12 cellular contexts compared by ENCODE assay signal in the genomic region with DNA sequence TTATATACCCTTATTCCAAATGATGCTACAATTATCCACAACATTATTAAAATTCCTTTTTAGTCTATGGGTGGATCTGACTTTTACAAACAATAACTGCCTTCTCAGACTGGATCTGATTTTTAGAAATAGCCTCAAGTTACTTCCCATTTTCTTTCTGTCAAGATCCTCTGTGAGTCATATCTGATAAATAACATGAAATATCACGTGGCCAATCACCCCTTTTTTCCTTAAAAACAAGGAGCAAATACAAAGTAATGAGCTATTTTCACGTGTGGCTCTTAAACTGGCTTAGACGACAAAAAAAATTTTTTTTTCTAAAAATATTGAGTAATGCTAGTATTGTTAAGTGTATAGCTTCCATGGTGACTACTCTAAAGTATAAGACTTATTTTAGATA. TPM values are rescaled to one million over a fixed set of nuclear protein-coding genes. Genes with fewer than 3 reads are reported as not detected.
DNase-seq lines count a peak whose midpoint lies in the region; ATAC-seq and TF ChIP-seq lines count a peak whose summit lies in the region.
"Had no signal": no experiment of that assay in that cellular context is flagged by ENCODE, and none has a peak within 500 bp of the region (broad histone marks: within the 10 kb centered on the region; RNA-seq: fewer than 3 reads in every experiment).

No MANE protein-coding gene starts in this region.

- H3K4me3 Mint-ChIP-seq in activated B cell treated with CpG ODN at 0.5 μM for 24 hours (peak overlapping the region; percentile 20), memory B cell (no peak overlapping the region)

- H3K4me1 Mint-ChIP-seq in activated B cell treated with CpG ODN at 0.5 μM for 24 hours (peaks cover 84% of the 10 kb centered on the region), memory B cell (peaks cover 52% of the 10 kb centered on the region)

- no peaks in the 10 kb centered on the region for H3K9me3 Mint-ChIP-seq in activated B cell treated with CpG ODN at 0.5 μM for 24 hours
- no peaks in the 10 kb centered on the region for H3K9me3 Mint-ChIP-seq in memory B cell
- H3K9me3 Mint-ChIP-seq: CD4-positive, alpha-beta memory T cell had no signal

- CTCF ChIA-PET in activated B cell treated with CpG ODN at 0.5 μM for 24 hours (lab: Charles Lee), result no interaction called here

- POLR2A ChIA-PET in activated B cell treated with CpG ODN at 0.5 μM for 24 hours (lab: Charles Lee), result interaction anchor here (0.8 to 0.9 kb wide), 2 partner anchors 48 to 190 kb away, joined by 4 to 5 read pairs; no protein-coding TSS in a partner anchor

- intact Hi-C loops in activated B cell treated with CpG ODN at 0.5 μM for 24 hours (cut with micrococcal nuclease), result no loop called here

- peak overlapping the region; percentile 54 for H3K27ac Mint-ChIP-seq in activated B cell treated with CpG ODN at 0.5 μM for 24 hours
- peak overlapping the region; percentile 42 for H3K27ac Mint-ChIP-seq in memory B cell

- H3K27me3 Mint-ChIP-seq in activated B cell treated with CpG ODN at 0.5 μM for 24 hours (no peaks in the 10 kb centered on the region), memory B cell (no peaks in the 10 kb centered on the region)
- H3K27me3 Mint-ChIP-seq: CD4-positive, alpha-beta memory T cell had no signal

- no peak for ATAC-seq in activated B cell treated with CpG ODN at 0.5 μM for 24 hours (ENCODE audit: low read depth)
- ATAC-seq in memory B cell (ENCODE audit: low read depth), result no peak
- no peak for ATAC-seq in HG02571 (IDR thresholded peaks at IDR 0.05; ENCODE audit: unreplicated experiment)
- ATAC-seq in HG03135 (IDR thresholded peaks at IDR 0.05; ENCODE audit: unreplicated experiment), result no peak

- H3K36me3 Mint-ChIP-seq in activated B cell treated with CpG ODN at 0.5 μM for 24 hours (ENCODE audit: low read depth) (peaks cover 53% of the 10 kb centered on the region), memory B cell (peaks cover 12% of the 10 kb centered on the region)

- DNase-seq in CD1c-positive myeloid dendritic cell (ENCODE audit: extremely low spot score), result peak; percentile 91
- DNase-seq in KBM-7, result peak; percentile 51
- DNase-seq in activated B cell treated with CpG ODN at 0.5 μM for 24 hours, result no peak
- DNase-seq in memory B cell (ENCODE audit: low spot score in 2 of 2), result no peak
- no peak for DNase-seq in KG1 (lab: John Stamatoyannopoulos, UW)
- DNase-seq in globus pallidus (ENCODE audit: low spot score), result no peak
- DNase-seq: CD4-positive, alpha-beta memory T cell; NCI-H1694; NCI-H748 treated with DMSO at 0.1 percent for 48 hours; SW 1271 had no signal

- in situ Hi-C loops in KBM-7 (cut with MboI; ENCODE audit: low pct_unique_long_range_greater_than_20kb, low sequenced_read_pairs), result no loop called here

- TF ChIP-seq CTCF in activated B cell treated with CpG ODN at 0.5 μM for 24 hours (IDR thresholded peaks at IDR 0.05), result no peak

RNA-seq across cellular contexts. Expression of a gene that starts 6.7 kb away (rescaled TPM):
- total RNA-seq in activated B cell treated with CpG ODN at 0.5 μM for 24 hours, result 81.4 and 93.1 TPM in 2 replicates

Comparison
In these comparisons a context has a peak if more than half of its experiments do, and no peak if none do; other contexts are left out.
1. DNase-seq: peak in CD1c-positive myeloid dendritic cell (single experiment) and KBM-7 (single experiment); none in activated B cell treated with CpG ODN at 0.5 μM for 24 hours (single experiment), memory B cell (0 of 2), KG1 (single experiment) and globus pallidus (single experiment).